In genomic region chr6:109242029-109242428, GRCh38 we compare ENCODE assay signal across 16 cellular contexts.
"Had no signal": no experiment of that assay in that cellular context is flagged by ENCODE, and none has a peak within 500 bp of the region (broad histone marks: within the 10 kb centered on the region; RNA-seq: fewer than 3 reads in every experiment).

No MANE protein-coding gene starts in this region.

- H3K36me3 ChIP-seq: cardiac muscle cell, gastroesophageal sphincter, lower lobe of right lung, ovary, transverse colon had no signal

- H3K27me3 ChIP-seq: cardiac muscle cell, gastroesophageal sphincter, ovary, transverse colon had no signal

- DNase-seq: activated CD4-positive, alpha-beta memory T cell treated with anti-CD3 and anti-CD28 coated beads for 36 hours; activated CD4-positive, CD25-positive, alpha-beta regulatory T cell treated with anti-CD3 and anti-CD28 coated beads, Interleukin-2, amount 50 U/mL, for 72 hours; activated CD8-positive, alpha-beta memory T cell treated with anti-CD3 and anti-CD28 coated beads, Interleukin-2, amount 10 ng/mL, durations not matched to agents 7 days and 5 days; activated naive CD4-positive, alpha-beta T cell treated with anti-CD3 and anti-CD28 coated beads, Interleukin-2, amount 50 U/mL, for 16 hours; activated T-cell treated with anti-CD3 and anti-CD28 coated beads, Interleukin-2, amount 50 U/mL, for 1 hour; left colon; lower lobe of right lung; nephron progenitor cell; ovary; stimulated activated CD4-positive, alpha-beta T cell treated with anti-CD3 and anti-CD28 coated beads, Interleukin-15, amount 100 ng/mL, for 24 hours; stimulated activated CD4-positive, alpha-beta T cell treated with anti-CD3 and anti-CD28 coated beads, Interleukin-4, amount 100 ng/mL, for 1 hour; stimulated activated naive B cell treated with anti-CD40 and anti-IgM and Interleukin-4, amounts not matched to agents 10 μg/mL and 1 μg/mL and 100 μg/mL, for 72 hours; transverse colon had no signal

- H3K4me3 ChIP-seq: cardiac muscle cell, gastroesophageal sphincter, lower lobe of right lung, ovary, transverse colon had no signal

- H3K9me3 ChIP-seq: gastroesophageal sphincter, lower lobe of right lung, ovary, transverse colon had no signal

- ATAC-seq: activated CD8-positive, alpha-beta memory T cell treated with anti-CD3 and anti-CD28 coated beads, Interleukin-2, amount 10 ng/mL, durations not matched to agents 7 days and 5 days; gastroesophageal sphincter; left colon; lower lobe of right lung; stimulated activated naive B cell treated with anti-CD40 and anti-IgM and Interleukin-4, amounts not matched to agents 10 μg/mL and 1 μg/mL and 100 μg/mL, for 72 hours had no signal

- H3K27ac ChIP-seq: cardiac muscle cell, epithelial cell of prostate, gastroesophageal sphincter, lower lobe of right lung, ovary, transverse colon had no signal
